Comparison of ENCODE assay signal across 31 cellular contexts in the genomic region with DNA sequence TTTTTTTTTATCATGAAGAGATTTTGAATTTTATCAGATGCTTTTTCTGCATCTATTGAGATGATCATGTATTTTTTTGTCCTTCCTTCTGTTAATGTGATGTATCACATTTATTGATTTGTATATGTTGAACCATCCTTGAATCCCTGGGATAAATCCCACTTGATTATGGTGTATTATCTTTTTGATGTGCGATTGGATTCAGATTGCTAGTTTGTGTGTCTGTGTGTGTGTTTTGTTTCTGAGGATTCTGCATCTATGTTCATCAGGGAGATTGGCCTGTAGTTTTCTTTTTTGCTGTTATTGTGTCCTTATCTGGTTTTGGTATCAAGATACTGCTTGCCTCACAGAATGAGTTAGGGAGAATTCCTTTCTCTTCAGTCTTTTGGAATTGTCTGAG.
"Had no signal": no experiment of that assay in that cellular context is flagged by ENCODE, and none has a peak within 500 bp of the region (broad histone marks: within the 10 kb centered on the region; RNA-seq: fewer than 3 reads in every experiment).

No MANE protein-coding gene starts in this region.

- ATAC-seq: activated CD4-positive, alpha-beta T cell treated with anti-CD3 and anti-CD28 coated beads for 36 hours; activated CD8-positive, alpha-beta memory T cell treated with anti-CD3 and anti-CD28 coated beads, Interleukin-2, amount 10 ng/mL, durations not matched to agents 7 days and 5 days; activated CD8-positive, alpha-beta T cell treated with anti-CD3 and anti-CD28 coated beads, Interleukin-2, amount 10 ng/mL, durations not matched to agents 7 days and 5 days; activated naive CD8-positive, alpha-beta T cell treated with anti-CD3 and anti-CD28 coated beads, Interleukin-2, amount 50 U/mL, for 24 hours; gastroesophageal sphincter had no signal

- H3K36me3 ChIP-seq: ascending aorta, breast epithelium, cardiac muscle cell, esophagus squamous epithelium, gastroesophageal sphincter had no signal

- H3K4me3 Mint-ChIP-seq: activated CD4-positive, alpha-beta memory T cell treated with anti-CD3 and anti-CD28 coated beads for 36 hours; activated CD4-positive, alpha-beta T cell treated with anti-CD3 and anti-CD28 coated beads for 36 hours; activated CD4-positive, alpha-beta T cell treated with anti-CD3 and anti-CD28 coated beads, Interleukin-2, amount 10 ng/mL, durations not matched to agents 24 days and 14 days; activated CD8-positive, alpha-beta memory T cell treated with anti-CD3 and anti-CD28 coated beads, Interleukin-2, amount 10 ng/mL, durations not matched to agents 7 days and 5 days; activated CD8-positive, alpha-beta T cell treated with anti-CD3 and anti-CD28 coated beads, Interleukin-2, amount 10 ng/mL, durations not matched to agents 7 days and 5 days; activated naive CD4-positive, alpha-beta T cell treated with anti-CD3 and anti-CD28 coated beads for 36 hours; activated naive CD4-positive, alpha-beta T cell treated with anti-CD3 and anti-CD28 coated beads, Interleukin-2, amount 50 U/mL, for 24 hours; activated naive CD8-positive, alpha-beta T cell treated with anti-CD3 and anti-CD28 coated beads for 36 hours; activated naive CD8-positive, alpha-beta T cell treated with anti-CD3 and anti-CD28 coated beads, Interleukin-2, amount 50 U/mL, for 24 hours; activated T-helper 1 cell treated with anti-CD3 and anti-CD28 coated beads, Interleukin-12 subunit alpha, Interleukin-12 subunit beta, Interleukin-2, Interleukin-4 antibody, amounts not matched to agents 30 ng/mL and 10 ng/mL and 1 ng/mL, durations not matched to agents 14 hours and 24 hours and 36 hours; brain; dendritic cell treated with granulocyte-macrophage colony-stimulating factor and Interleukin-4, amounts not matched to agents 40 ng/mL and 50 ng/mL, for 4 days had no signal

- H3K27ac Mint-ChIP-seq: activated CD4-positive, alpha-beta memory T cell treated with anti-CD3 and anti-CD28 coated beads for 36 hours; activated CD4-positive, alpha-beta T cell treated with anti-CD3 and anti-CD28 coated beads for 36 hours; activated CD4-positive, alpha-beta T cell treated with anti-CD3 and anti-CD28 coated beads, Interleukin-2, amount 10 ng/mL, durations not matched to agents 24 days and 14 days; activated CD8-positive, alpha-beta memory T cell treated with anti-CD3 and anti-CD28 coated beads, Interleukin-2, amount 10 ng/mL, durations not matched to agents 7 days and 5 days; activated CD8-positive, alpha-beta T cell treated with anti-CD3 and anti-CD28 coated beads, Interleukin-2, amount 10 ng/mL, durations not matched to agents 7 days and 5 days; activated naive CD4-positive, alpha-beta T cell treated with anti-CD3 and anti-CD28 coated beads for 36 hours; activated naive CD4-positive, alpha-beta T cell treated with anti-CD3 and anti-CD28 coated beads, Interleukin-2, amount 50 U/mL, for 24 hours; activated naive CD8-positive, alpha-beta T cell treated with anti-CD3 and anti-CD28 coated beads for 36 hours; activated naive CD8-positive, alpha-beta T cell treated with anti-CD3 and anti-CD28 coated beads, Interleukin-2, amount 50 U/mL, for 24 hours; activated T-helper 1 cell treated with anti-CD3 and anti-CD28 coated beads, Interleukin-12 subunit alpha, Interleukin-12 subunit beta, Interleukin-2, Interleukin-4 antibody, amounts not matched to agents 30 ng/mL and 10 ng/mL and 1 ng/mL, durations not matched to agents 14 hours and 24 hours and 36 hours; activated T-helper 2 cell treated with anti-CD3 and anti-CD28 coated beads, Interferon-gamma antibody, Interleukin-2, Interleukin-4, amounts not matched to agents 10 μg/mL and 5 μg/mL and 100 μg/mL, durations not matched to agents 14 hours and 24 hours and 36 hours; brain; dendritic cell treated with granulocyte-macrophage colony-stimulating factor and Interleukin-4, amounts not matched to agents 40 ng/mL and 50 ng/mL, for 4 days had no signal

- DNase-seq: activated CD4-positive, alpha-beta memory T cell treated with anti-CD3 and anti-CD28 coated beads for 36 hours; activated CD4-positive, alpha-beta T cell treated with anti-CD3 and anti-CD28 coated beads for 36 hours; activated CD4-positive, alpha-beta T cell treated with anti-CD3 and anti-CD28 coated beads, Interleukin-2, amount 10 ng/mL, durations not matched to agents 24 days and 14 days; activated CD4-positive, CD25-positive, alpha-beta regulatory T cell; activated CD4-positive, CD25-positive, alpha-beta regulatory T cell treated with anti-CD3 and anti-CD28 coated beads, Interleukin-2, amount 50 U/mL, for 72 hours; activated CD8-positive, alpha-beta memory T cell treated with anti-CD3 and anti-CD28 coated beads, Interleukin-2, amount 10 ng/mL, durations not matched to agents 7 days and 5 days; activated CD8-positive, alpha-beta memory T cell treated with anti-CD3 and anti-CD28 coated beads, Interleukin-2, amount 50 U/mL, for 4 hours; activated CD8-positive, alpha-beta T cell treated with anti-CD3 and anti-CD28 coated beads, Interleukin-2, amount 10 ng/mL, durations not matched to agents 7 days and 5 days; activated effector memory CD4-positive, alpha-beta T cell treated with anti-CD3 and anti-CD28 coated beads, Interleukin-2, amount 50 U/mL, for 16 hours; activated naive CD4-positive, alpha-beta T cell treated with anti-CD3 and anti-CD28 coated beads for 36 hours; activated naive CD8-positive, alpha-beta T cell treated with anti-CD3 and anti-CD28 coated beads for 36 hours; activated naive CD8-positive, alpha-beta T cell treated with anti-CD3 and anti-CD28 coated beads, Interleukin-2, amount 50 U/mL, for 24 hours; activated T-cell treated with anti-CD3 and anti-CD28 coated beads, Interleukin-2, amount 50 U/mL, for 1 hour; activated T-cell treated with anti-CD3 and anti-CD28 coated beads, Interleukin-2, amount 50 U/mL, for 48 hours; central memory CD4-positive, alpha-beta T cell; cerebellar nuclear complex; dorsolateral prefrontal cortex; effector memory CD4-positive, alpha-beta T cell; esophagus squamous epithelium; foreskin melanocyte; T-helper 2 cell had no signal

- H3K27me3 ChIP-seq: ascending aorta, breast epithelium, cardiac muscle cell, dorsolateral prefrontal cortex, esophagus squamous epithelium, gastroesophageal sphincter had no signal

- H3K4me1 ChIP-seq: ascending aorta, breast epithelium, esophagus squamous epithelium, gastroesophageal sphincter had no signal

- H3K4me3 ChIP-seq: ascending aorta, breast epithelium, cardiac muscle cell, coronary artery, dorsolateral prefrontal cortex, esophagus squamous epithelium, gastroesophageal sphincter had no signal

- H3K27me3 Mint-ChIP-seq: activated CD4-positive, alpha-beta memory T cell treated with anti-CD3 and anti-CD28 coated beads for 36 hours; activated CD4-positive, alpha-beta T cell treated with anti-CD3 and anti-CD28 coated beads for 36 hours; activated CD4-positive, alpha-beta T cell treated with anti-CD3 and anti-CD28 coated beads, Interleukin-2, amount 10 ng/mL, durations not matched to agents 24 days and 14 days; activated naive CD4-positive, alpha-beta T cell treated with anti-CD3 and anti-CD28 coated beads, Interleukin-2, amount 50 U/mL, for 24 hours; activated naive CD8-positive, alpha-beta T cell treated with anti-CD3 and anti-CD28 coated beads for 36 hours; activated naive CD8-positive, alpha-beta T cell treated with anti-CD3 and anti-CD28 coated beads, Interleukin-2, amount 50 U/mL, for 24 hours; dendritic cell treated with granulocyte-macrophage colony-stimulating factor and Interleukin-4, amounts not matched to agents 40 ng/mL and 50 ng/mL, for 4 days had no signal

- H3K4me1 Mint-ChIP-seq: activated CD4-positive, alpha-beta T cell treated with anti-CD3 and anti-CD28 coated beads for 36 hours; activated CD4-positive, alpha-beta T cell treated with anti-CD3 and anti-CD28 coated beads, Interleukin-2, amount 10 ng/mL, durations not matched to agents 24 days and 14 days; activated CD8-positive, alpha-beta memory T cell treated with anti-CD3 and anti-CD28 coated beads, Interleukin-2, amount 10 ng/mL, durations not matched to agents 7 days and 5 days; activated naive CD4-positive, alpha-beta T cell treated with anti-CD3 and anti-CD28 coated beads, Interleukin-2, amount 50 U/mL, for 24 hours; activated naive CD8-positive, alpha-beta T cell treated with anti-CD3 and anti-CD28 coated beads for 36 hours; activated naive CD8-positive, alpha-beta T cell treated with anti-CD3 and anti-CD28 coated beads, Interleukin-2, amount 50 U/mL, for 24 hours had no signal

- H3K27ac ChIP-seq: ascending aorta, breast epithelium, cardiac muscle cell, coronary artery, dorsolateral prefrontal cortex, esophagus squamous epithelium, gastroesophageal sphincter had no signal
